ENCODE assay signal across 1 cellular context in the genomic region with DNA sequence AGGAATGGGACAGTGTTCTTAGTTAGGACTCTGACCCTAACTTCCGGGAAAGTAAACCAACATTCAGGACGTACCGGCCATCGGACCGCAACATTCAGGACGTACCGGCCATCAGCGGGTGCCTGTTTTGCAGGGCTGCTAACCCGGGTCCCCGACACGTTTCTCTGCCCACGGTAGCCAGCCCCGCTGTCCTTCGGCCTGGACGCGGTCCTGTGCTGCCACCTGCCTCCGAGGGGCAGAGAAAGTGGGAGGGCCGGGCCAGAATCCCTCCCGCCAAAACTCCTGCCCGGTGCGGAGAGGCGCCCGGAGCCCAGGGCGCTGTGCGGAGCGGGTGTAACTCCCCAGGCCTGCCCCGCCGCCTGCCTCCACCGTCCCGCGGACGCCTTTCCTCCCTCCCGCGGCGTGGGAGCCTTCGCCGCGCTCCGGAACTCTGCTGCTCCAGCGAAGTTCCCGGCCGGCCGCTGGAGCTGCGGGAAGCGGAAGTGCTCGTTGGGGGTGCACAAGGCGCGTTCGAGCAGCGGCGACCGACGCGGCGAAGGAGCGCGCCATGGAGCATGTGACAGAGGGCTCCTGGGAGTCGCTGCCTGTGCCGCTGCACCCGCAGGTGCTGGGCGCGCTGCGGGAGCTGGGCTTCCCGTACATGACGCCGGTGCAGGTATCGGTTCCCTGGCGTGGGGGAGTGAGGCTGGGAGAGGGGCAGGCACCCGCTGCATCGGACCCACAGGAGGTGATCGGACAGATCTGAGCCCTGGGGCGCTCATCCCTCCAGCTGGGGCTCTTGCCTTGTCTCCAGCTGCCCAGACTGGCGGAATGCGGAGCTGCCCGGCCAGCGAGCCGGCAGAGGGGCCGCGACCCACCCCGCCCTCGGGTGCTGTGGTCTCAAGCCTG.
TF ChIP-seq lines count a peak whose summit lies in the region.

A gene with protein sequence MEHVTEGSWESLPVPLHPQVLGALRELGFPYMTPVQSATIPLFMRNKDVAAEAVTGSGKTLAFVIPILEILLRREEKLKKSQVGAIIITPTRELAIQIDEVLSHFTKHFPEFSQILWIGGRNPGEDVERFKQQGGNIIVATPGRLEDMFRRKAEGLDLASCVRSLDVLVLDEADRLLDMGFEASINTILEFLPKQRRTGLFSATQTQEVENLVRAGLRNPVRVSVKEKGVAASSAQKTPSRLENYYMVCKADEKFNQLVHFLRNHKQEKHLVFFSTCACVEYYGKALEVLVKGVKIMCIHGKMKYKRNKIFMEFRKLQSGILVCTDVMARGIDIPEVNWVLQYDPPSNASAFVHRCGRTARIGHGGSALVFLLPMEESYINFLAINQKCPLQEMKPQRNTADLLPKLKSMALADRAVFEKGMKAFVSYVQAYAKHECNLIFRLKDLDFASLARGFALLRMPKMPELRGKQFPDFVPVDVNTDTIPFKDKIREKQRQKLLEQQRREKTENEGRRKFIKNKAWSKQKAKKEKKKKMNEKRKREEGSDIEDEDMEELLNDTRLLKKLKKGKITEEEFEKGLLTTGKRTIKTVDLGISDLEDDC (plus strand): TSS at position 498 of the 888 bp plus-strand sequence. CDS start 50 bp downstream, at position 548.

TF ChIP-seq in WTC11, 78 proteins besides CTCF, POLR2A, EP300 and RAD21 (continued from another document and continues in another):
- TF ChIP-seq, protein P1, sequence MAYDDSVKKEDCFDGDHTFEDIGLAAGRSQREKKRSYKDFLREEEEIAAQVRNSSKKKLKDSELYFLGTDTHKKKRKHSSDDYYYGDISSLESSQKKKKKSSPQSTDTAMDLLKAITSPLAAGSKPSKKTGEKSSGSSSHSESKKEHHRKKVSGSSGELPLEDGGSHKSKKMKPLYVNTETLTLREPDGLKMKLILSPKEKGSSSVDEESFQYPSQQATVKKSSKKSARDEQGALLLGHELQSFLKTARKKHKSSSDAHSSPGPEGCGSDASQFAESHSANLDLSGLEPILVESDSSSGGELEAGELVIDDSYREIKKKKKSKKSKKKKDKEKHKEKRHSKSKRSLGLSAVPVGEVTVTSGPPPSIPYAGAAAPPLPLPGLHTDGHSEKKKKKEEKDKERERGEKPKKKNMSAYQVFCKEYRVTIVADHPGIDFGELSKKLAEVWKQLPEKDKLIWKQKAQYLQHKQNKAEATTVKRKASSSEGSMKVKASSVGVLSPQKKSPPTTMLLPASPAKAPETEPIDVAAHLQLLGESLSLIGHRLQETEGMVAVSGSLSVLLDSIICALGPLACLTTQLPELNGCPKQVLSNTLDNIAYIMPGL (CRISPR knock-in tag; IDR thresholded peaks at IDR 0.05) = peak; percentile 85
- no peak; the same call in 1 of the 2 replicates for TF ChIP-seq NFE2L1 (CRISPR knock-in tag; IDR thresholded peaks at IDR 0.05)
- TF ChIP-seq, protein P2, sequence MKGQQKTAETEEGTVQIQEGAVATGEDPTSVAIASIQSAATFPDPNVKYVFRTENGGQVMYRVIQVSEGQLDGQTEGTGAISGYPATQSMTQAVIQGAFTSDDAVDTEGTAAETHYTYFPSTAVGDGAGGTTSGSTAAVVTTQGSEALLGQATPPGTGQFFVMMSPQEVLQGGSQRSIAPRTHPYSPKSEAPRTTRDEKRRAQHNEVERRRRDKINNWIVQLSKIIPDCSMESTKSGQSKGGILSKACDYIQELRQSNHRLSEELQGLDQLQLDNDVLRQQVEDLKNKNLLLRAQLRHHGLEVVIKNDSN (CRISPR knock-in tag; IDR thresholded peaks at IDR 0.05) = peak; percentile 89
- peak; percentile 15; the same call in 1 of the 2 replicates for TF ChIP-seq NFYB (CRISPR knock-in tag; conservative IDR thresholded peaks at IDR 0.05; ENCODE audit: low read depth)
- TF ChIP-seq, protein P3, sequence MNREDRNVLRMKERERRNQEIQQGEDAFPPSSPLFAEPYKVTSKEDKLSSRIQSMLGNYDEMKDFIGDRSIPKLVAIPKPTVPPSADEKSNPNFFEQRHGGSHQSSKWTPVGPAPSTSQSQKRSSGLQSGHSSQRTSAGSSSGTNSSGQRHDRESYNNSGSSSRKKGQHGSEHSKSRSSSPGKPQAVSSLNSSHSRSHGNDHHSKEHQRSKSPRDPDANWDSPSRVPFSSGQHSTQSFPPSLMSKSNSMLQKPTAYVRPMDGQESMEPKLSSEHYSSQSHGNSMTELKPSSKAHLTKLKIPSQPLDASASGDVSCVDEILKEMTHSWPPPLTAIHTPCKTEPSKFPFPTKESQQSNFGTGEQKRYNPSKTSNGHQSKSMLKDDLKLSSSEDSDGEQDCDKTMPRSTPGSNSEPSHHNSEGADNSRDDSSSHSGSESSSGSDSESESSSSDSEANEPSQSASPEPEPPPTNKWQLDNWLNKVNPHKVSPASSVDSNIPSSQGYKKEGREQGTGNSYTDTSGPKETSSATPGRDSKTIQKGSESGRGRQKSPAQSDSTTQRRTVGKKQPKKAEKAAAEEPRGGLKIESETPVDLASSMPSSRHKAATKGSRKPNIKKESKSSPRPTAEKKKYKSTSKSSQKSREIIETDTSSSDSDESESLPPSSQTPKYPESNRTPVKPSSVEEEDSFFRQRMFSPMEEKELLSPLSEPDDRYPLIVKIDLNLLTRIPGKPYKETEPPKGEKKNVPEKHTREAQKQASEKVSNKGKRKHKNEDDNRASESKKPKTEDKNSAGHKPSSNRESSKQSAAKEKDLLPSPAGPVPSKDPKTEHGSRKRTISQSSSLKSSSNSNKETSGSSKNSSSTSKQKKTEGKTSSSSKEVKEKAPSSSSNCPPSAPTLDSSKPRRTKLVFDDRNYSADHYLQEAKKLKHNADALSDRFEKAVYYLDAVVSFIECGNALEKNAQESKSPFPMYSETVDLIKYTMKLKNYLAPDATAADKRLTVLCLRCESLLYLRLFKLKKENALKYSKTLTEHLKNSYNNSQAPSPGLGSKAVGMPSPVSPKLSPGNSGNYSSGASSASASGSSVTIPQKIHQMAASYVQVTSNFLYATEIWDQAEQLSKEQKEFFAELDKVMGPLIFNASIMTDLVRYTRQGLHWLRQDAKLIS (CRISPR knock-in tag; IDR thresholded peaks at IDR 0.05; ENCODE audit: borderline replicate concordance) = no peak
- TF ChIP-seq, protein P4, sequence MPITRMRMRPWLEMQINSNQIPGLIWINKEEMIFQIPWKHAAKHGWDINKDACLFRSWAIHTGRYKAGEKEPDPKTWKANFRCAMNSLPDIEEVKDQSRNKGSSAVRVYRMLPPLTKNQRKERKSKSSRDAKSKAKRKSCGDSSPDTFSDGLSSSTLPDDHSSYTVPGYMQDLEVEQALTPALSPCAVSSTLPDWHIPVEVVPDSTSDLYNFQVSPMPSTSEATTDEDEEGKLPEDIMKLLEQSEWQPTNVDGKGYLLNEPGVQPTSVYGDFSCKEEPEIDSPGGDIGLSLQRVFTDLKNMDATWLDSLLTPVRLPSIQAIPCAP (CRISPR knock-in tag; IDR thresholded peaks at IDR 0.05) = peak; percentile 79; the same call in 1 of the 2 replicates
- TF ChIP-seq, protein P5, sequence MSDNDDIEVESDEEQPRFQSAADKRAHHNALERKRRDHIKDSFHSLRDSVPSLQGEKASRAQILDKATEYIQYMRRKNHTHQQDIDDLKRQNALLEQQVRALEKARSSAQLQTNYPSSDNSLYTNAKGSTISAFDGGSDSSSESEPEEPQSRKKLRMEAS (CRISPR knock-in tag; IDR thresholded peaks at IDR 0.05) = peak; percentile 99
- TF ChIP-seq TCF7 (CRISPR knock-in tag; IDR thresholded peaks at IDR 0.05; ENCODE audit: low read depth) = peak; percentile 55; the same call in 1 of the 2 replicates
- peak; percentile 89 for TF ChIP-seq SP1 (CRISPR knock-in tag; conservative IDR thresholded peaks at IDR 0.05)
- TF ChIP-seq, protein P6, sequence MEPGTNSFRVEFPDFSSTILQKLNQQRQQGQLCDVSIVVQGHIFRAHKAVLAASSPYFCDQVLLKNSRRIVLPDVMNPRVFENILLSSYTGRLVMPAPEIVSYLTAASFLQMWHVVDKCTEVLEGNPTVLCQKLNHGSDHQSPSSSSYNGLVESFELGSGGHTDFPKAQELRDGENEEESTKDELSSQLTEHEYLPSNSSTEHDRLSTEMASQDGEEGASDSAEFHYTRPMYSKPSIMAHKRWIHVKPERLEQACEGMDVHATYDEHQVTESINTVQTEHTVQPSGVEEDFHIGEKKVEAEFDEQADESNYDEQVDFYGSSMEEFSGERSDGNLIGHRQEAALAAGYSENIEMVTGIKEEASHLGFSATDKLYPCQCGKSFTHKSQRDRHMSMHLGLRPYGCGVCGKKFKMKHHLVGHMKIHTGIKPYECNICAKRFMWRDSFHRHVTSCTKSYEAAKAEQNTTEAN (CRISPR knock-in tag; IDR thresholded peaks at IDR 0.05) = peak; percentile 94
- TF ChIP-seq, protein P7, sequence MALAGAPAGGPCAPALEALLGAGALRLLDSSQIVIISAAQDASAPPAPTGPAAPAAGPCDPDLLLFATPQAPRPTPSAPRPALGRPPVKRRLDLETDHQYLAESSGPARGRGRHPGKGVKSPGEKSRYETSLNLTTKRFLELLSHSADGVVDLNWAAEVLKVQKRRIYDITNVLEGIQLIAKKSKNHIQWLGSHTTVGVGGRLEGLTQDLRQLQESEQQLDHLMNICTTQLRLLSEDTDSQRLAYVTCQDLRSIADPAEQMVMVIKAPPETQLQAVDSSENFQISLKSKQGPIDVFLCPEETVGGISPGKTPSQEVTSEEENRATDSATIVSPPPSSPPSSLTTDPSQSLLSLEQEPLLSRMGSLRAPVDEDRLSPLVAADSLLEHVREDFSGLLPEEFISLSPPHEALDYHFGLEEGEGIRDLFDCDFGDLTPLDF (CRISPR knock-in tag; IDR thresholded peaks at IDR 0.05) = peak; percentile 88
- TF ChIP-seq ZNF138 (CRISPR knock-in tag; conservative IDR thresholded peaks at IDR 0.05) = 0 out of 2 replicates have a peak, but pooled peaks have one; percentile 48
- TF ChIP-seq, protein P8, sequence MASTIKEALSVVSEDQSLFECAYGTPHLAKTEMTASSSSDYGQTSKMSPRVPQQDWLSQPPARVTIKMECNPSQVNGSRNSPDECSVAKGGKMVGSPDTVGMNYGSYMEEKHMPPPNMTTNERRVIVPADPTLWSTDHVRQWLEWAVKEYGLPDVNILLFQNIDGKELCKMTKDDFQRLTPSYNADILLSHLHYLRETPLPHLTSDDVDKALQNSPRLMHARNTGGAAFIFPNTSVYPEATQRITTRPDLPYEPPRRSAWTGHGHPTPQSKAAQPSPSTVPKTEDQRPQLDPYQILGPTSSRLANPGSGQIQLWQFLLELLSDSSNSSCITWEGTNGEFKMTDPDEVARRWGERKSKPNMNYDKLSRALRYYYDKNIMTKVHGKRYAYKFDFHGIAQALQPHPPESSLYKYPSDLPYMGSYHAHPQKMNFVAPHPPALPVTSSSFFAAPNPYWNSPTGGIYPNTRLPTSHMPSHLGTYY (CRISPR knock-in tag; IDR thresholded peaks at IDR 0.05) = no peak
- TF ChIP-seq, protein P9, sequence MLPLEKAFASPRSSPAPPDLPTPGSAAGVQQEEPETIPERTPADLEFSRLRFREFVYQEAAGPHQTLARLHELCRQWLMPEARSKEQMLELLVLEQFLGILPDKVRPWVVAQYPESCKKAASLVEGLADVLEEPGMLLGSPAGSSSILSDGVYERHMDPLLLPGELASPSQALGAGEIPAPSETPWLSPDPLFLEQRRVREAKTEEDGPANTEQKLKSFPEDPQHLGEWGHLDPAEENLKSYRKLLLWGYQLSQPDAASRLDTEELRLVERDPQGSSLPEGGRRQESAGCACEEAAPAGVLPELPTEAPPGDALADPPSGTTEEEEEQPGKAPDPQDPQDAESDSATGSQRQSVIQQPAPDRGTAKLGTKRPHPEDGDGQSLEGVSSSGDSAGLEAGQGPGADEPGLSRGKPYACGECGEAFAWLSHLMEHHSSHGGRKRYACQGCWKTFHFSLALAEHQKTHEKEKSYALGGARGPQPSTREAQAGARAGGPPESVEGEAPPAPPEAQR (CRISPR knock-in tag; IDR thresholded peaks at IDR 0.05) = no peak
- peak; percentile 68; the same call in 1 of the 2 replicates for TF ChIP-seq ZNF423 (CRISPR knock-in tag; IDR thresholded peaks at IDR 0.05)
- TF ChIP-seq, protein P10, sequence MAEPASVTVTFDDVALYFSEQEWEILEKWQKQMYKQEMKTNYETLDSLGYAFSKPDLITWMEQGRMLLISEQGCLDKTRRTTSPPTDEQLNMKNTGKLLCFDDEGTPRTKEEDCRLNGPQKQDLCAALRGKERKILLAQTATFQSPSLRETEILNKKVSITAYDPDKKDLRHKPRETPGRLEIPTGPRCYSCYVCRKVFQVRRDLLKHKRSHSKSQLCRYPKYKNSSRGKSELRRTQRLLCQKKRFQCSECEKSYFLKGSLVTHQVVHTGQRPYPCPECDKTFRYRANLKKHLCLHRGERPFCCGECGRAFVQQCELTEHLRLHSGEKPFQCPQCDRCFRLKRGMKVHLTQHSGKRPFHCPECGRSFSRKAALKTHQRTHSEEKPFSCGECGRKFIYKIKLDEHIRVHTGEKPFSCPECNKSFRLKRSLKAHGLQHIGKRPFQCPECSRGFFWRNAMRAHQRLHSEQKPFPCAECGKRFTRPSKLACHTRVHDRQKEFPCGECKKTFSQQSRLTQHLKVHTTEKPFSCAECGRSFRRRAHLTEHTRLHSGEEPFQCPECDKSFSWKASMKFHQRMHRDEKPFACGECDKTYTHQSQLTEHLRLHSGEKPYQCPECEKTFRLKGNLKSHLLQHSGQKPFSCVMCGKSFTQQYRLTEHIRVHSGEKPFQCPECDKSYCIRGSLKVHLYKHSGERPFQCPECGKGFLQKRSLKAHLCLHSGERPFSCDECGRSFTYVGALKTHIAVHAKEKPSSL (CRISPR knock-in tag; conservative IDR thresholded peaks at IDR 0.05) = no peak
- TF ChIP-seq ZNF219 (CRISPR knock-in tag; IDR thresholded peaks at IDR 0.05; ENCODE audit: borderline replicate concordance) = no peak
- TF ChIP-seq, protein P11, sequence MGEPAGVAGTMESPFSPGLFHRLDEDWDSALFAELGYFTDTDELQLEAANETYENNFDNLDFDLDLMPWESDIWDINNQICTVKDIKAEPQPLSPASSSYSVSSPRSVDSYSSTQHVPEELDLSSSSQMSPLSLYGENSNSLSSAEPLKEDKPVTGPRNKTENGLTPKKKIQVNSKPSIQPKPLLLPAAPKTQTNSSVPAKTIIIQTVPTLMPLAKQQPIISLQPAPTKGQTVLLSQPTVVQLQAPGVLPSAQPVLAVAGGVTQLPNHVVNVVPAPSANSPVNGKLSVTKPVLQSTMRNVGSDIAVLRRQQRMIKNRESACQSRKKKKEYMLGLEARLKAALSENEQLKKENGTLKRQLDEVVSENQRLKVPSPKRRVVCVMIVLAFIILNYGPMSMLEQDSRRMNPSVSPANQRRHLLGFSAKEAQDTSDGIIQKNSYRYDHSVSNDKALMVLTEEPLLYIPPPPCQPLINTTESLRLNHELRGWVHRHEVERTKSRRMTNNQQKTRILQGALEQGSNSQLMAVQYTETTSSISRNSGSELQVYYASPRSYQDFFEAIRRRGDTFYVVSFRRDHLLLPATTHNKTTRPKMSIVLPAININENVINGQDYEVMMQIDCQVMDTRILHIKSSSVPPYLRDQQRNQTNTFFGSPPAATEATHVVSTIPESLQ (CRISPR knock-in tag; IDR thresholded peaks at IDR 0.05) = no peak
- TF ChIP-seq EMX1 (CRISPR knock-in tag; IDR thresholded peaks at IDR 0.05) = no peak; the same call in 1 of the 2 replicates
- TF ChIP-seq TEAD1 (CRISPR knock-in tag; IDR thresholded peaks at IDR 0.05) = peak; percentile 73; the same call in 1 of the 2 replicates
- TF ChIP-seq CREB1 (CRISPR knock-in tag; IDR thresholded peaks at IDR 0.05) = peak; percentile 78
